In genomic region chr12:113130457-113131135, GRCh38 we compare ENCODE assay signal across 10 cellular contexts. TPM values are rescaled to one million over a fixed set of nuclear protein-coding genes. Genes with fewer than 3 reads are reported as not detected.
DNase-seq lines count a peak whose midpoint lies in the region; ATAC-seq lines count a peak whose summit lies in the region.
"Had no signal": no experiment of that assay in that cellular context is flagged by ENCODE, and none has a peak within 500 bp of the region (broad histone marks: within the 10 kb centered on the region; RNA-seq: fewer than 3 reads in every experiment).

No MANE protein-coding gene starts in this region.

- DNase-seq in HT1080 (ENCODE audit: low read depth) (peak; percentile 55), anterior cingulate cortex (lab: John Stamatoyannopoulos, UW) (peak in 53 of 58 donors; percentile 15 to 87 (median 69)), middle frontal gyrus (ENCODE audit: extremely low spot score, low spot score) (peak; percentile 41), AML-193 (lab: John Stamatoyannopoulos, UW) (no peak), GM19238 (ENCODE audit: insufficient read length, low spot score) (no peak)
- DNase-seq: NCI-H1694 treated with DMSO at 0.1 percent for 48 hours had no signal

- H3K4me3 ChIP-seq in BLaER1 = peak overlapping the region; percentile 46
- H3K4me3 ChIP-seq: pancreas had no signal

- peaks cover 10% of the 10 kb centered on the region; the same call in 1 of the 2 replicates for H3K27me3 ChIP-seq in BLaER1
- H3K27me3 ChIP-seq: pancreas had no signal

- H3K4me2 ChIP-seq in BLaER1 = peak overlapping the region; percentile 92

- peak overlapping the region; percentile 65 for H3K9ac ChIP-seq in BLaER1

- no peaks in the 10 kb centered on the region for H3K9me3 ChIP-seq in BLaER1
- H3K9me3 ChIP-seq: pancreas had no signal

- ATAC-seq in HG02678 (IDR thresholded peaks at IDR 0.05; ENCODE audit: unreplicated experiment) (no peak), HG02884 (IDR thresholded peaks at IDR 0.05; ENCODE audit: unreplicated experiment) (no peak)

- H3K27ac ChIP-seq in BLaER1 = peak overlapping the region; percentile 67
- H3K27ac ChIP-seq: pancreas had no signal

- H3K36me3 ChIP-seq in BLaER1 = peaks cover 22% of the 10 kb centered on the region; the same call in 1 of the 2 replicates
- H3K36me3 ChIP-seq: pancreas had no signal

- peaks cover 80% of the 10 kb centered on the region for H3K4me1 ChIP-seq in BLaER1
- H3K4me1 ChIP-seq: pancreas had no signal

- peaks cover 80% of the 10 kb centered on the region for H4K20me1 ChIP-seq in BLaER1

RNA-seq across cellular contexts. Expression of gene RASAL1, which starts 5.0 kb away (rescaled TPM):
- total RNA-seq in HT1080 (2014; rRNA removed; shearing (Covaris generic)) = not detected in 2 replicates
- not detected in 2 replicates for polyA plus RNA-seq in HT1080 (2015; cell fraction: cytosol; rRNA removed)
- 0.30 TPM in 1 of 2 replicates, not detected in the other for polyA plus RNA-seq in HT1080 (2015; cell fraction: nucleus; rRNA removed)

RNA-seq across cellular contexts. Expression of gene CFAP73, which starts 18.9 kb away (rescaled TPM):
- total RNA-seq in HT1080 (2014; rRNA removed; shearing (Covaris generic)) = not detected in 2 replicates
- not detected in 2 replicates for polyA plus RNA-seq in HT1080 (2015; cell fraction: cytosol; rRNA removed)
- polyA plus RNA-seq in HT1080 (2015; cell fraction: nucleus; rRNA removed) = not detected in 2 replicates

RNA-seq across cellular contexts. Expression of gene DDX54, which starts 54.7 kb away (rescaled TPM):
- total RNA-seq in HT1080 (2014; rRNA removed; shearing (Covaris generic)) = 85.1 and 86.1 TPM in 2 replicates
- polyA plus RNA-seq in HT1080 (2015; cell fraction: cytosol; rRNA removed) = 56.7 and 62.2 TPM in 2 replicates
- polyA plus RNA-seq in HT1080 (2015; cell fraction: nucleus; rRNA removed) = 91.0 and 105 TPM in 2 replicates

RNA-seq across cellular contexts. Expression of gene RITA1, which starts 54.9 kb away (rescaled TPM):
- total RNA-seq in HT1080 (2014; rRNA removed; shearing (Covaris generic)) = 50.0 and 58.8 TPM in 2 replicates
- polyA plus RNA-seq in HT1080 (2015; cell fraction: cytosol; rRNA removed) = 37.7 and 41.2 TPM in 2 replicates
- 15.7 and 19.1 TPM in 2 replicates for polyA plus RNA-seq in HT1080 (2015; cell fraction: nucleus; rRNA removed)

Comparison
In these comparisons a context has a peak if more than half of its experiments do, and no peak if none do; other contexts are left out.
1. DNase-seq: peak in HT1080 (single experiment), anterior cingulate cortex (53 of 58) and middle frontal gyrus (single experiment); none in AML-193 (0 of 2) and GM19238 (single experiment).